Comparison of ENCODE assay signal across 1 cellular context in the genomic region with DNA sequence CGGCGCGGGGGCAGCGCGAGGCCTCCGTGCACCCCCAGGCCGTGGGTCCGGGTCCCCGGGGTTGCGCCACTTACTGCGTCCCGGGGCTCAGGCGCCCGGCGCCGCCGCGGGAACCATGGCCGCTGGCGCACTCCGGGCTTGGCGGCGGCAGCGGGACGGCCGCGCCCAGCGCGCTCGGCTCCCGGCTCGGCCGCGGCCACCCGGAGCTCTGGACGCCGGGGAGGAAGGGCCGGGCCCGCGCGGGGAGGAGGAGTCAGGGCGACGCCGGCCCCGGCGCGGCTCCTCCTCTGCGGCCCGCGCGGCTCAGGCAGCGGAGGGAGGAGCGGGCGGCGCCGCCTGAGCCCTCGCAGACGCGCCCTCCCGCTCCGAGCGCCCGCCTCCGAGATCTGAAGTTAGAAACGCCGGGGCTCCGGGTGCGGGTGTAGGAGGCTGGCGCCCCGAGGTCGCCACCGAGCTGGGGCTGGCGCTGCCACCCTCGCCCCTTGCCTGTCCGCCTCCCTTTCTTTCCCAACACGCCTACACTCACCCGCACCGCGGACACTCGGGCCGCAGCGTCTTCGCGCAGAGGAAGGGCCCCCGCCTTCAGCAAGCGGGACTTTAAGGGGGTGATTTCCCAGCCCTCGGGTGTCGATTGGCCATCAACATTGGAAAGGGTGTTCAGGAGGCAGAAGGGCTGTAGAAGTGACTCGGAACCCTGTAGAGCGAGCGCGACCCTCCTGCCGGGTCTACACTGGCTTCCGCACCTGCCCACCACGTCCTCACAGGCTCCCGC.
TF ChIP-seq lines count a peak whose summit lies in the region.

TSS of gene NIN (minus strand) at position 231 of the 772 bp plus-strand sequence. CDS start 9,106 bp downstream, outside the sequence.

TF ChIP-seq in GM23338, 12 proteins besides CTCF, POLR2A, EP300 and RAD21 (continued from another document):
- TF ChIP-seq, protein P1, sequence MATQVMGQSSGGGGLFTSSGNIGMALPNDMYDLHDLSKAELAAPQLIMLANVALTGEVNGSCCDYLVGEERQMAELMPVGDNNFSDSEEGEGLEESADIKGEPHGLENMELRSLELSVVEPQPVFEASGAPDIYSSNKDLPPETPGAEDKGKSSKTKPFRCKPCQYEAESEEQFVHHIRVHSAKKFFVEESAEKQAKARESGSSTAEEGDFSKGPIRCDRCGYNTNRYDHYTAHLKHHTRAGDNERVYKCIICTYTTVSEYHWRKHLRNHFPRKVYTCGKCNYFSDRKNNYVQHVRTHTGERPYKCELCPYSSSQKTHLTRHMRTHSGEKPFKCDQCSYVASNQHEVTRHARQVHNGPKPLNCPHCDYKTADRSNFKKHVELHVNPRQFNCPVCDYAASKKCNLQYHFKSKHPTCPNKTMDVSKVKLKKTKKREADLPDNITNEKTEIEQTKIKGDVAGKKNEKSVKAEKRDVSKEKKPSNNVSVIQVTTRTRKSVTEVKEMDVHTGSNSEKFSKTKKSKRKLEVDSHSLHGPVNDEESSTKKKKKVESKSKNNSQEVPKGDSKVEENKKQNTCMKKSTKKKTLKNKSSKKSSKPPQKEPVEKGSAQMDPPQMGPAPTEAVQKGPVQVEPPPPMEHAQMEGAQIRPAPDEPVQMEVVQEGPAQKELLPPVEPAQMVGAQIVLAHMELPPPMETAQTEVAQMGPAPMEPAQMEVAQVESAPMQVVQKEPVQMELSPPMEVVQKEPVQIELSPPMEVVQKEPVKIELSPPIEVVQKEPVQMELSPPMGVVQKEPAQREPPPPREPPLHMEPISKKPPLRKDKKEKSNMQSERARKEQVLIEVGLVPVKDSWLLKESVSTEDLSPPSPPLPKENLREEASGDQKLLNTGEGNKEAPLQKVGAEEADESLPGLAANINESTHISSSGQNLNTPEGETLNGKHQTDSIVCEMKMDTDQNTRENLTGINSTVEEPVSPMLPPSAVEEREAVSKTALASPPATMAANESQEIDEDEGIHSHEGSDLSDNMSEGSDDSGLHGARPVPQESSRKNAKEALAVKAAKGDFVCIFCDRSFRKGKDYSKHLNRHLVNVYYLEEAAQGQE (IDR thresholded peaks at IDR 0.05; ENCODE audit: unreplicated experiment) = no peak
- TF ChIP-seq ZNF114 (CRISPR knock-in tag; IDR thresholded peaks at IDR 0.05) (no peak), CREB1 (CRISPR knock-in tag; IDR thresholded peaks at IDR 0.05; ENCODE audit: low read depth) (no peak), EZH2phosphoT487 (IDR thresholded peaks at IDR 0.05; ENCODE audit: unreplicated experiment) (no peak), POLR2AphosphoS5 (IDR thresholded peaks at IDR 0.05; ENCODE audit: low read depth) (no peak), STAT1 (IDR thresholded peaks at IDR 0.05; ENCODE audit: unreplicated experiment) (no peak)
